In genomic region chr12:68159681-68160304, GRCh38 we compare ENCODE assay signal across 14 cellular contexts. TPM values are rescaled to one million over a fixed set of nuclear protein-coding genes. Genes with fewer than 3 reads are reported as not detected.
DNase-seq lines count a peak whose midpoint lies in the region; ATAC-seq and TF ChIP-seq lines count a peak whose summit lies in the region.
"Had no signal": no experiment of that assay in that cellular context is flagged by ENCODE, and none has a peak within 500 bp of the region (broad histone marks: within the 10 kb centered on the region; RNA-seq: fewer than 3 reads in every experiment).

Gene IFNG (minus strand): TSS chr12:68159740. CDS start chr12:68159615, 125 bp downstream.

- peaks cover 9% of the 10 kb centered on the region for H3K4me1 ChIP-seq in mammary epithelial cell (ENCODE audit: insufficient read depth, low read length)
- H3K4me1 ChIP-seq: heart right ventricle had no signal

- CTCF ChIA-PET in activated CD4-positive, alpha-beta memory T cell treated with anti-CD3 and anti-CD28 coated beads for 36 hours (lab: Charles Lee), result interaction anchor here (2.0 to 7.0 kb wide), 10 partner anchors 9 to 164 kb away, joined by 7 to 189 read pairs (median 12); no protein-coding TSS in a partner anchor
- CTCF ChIA-PET in mammary epithelial cell (lab: Charles Lee; ENCODE audit: low non-redundant PET), result no interaction called here

- H3K36me3 Mint-ChIP-seq in activated CD4-positive, alpha-beta memory T cell treated with anti-CD3 and anti-CD28 coated beads for 36 hours, result peaks cover 9% of the 10 kb centered on the region
- H3K36me3 Mint-ChIP-seq: type B pancreatic cell had no signal

- in situ Hi-C loops in mammary epithelial cell (cut with MboI; ENCODE audit: low sequenced_read_pairs in 2 of 2), result loop anchor here (10.0 kb wide), 1 partner anchor 115 kb away; no protein-coding TSS in a partner anchor

- H3K9ac ChIP-seq in mammary epithelial cell (ENCODE audit: insufficient read depth, low read length), result no peak within 1 kb of the TSS
- H3K9ac ChIP-seq: GM23248 had no signal

- DNase-seq in CD1c-positive myeloid dendritic cell (ENCODE audit: extremely low spot score) (peak; percentile 10), mammary epithelial cell (no peak), NCI-H82 (lab: John Stamatoyannopoulos, UW) (no peak), NCI-H2196 (lab: John Stamatoyannopoulos, UW; ENCODE audit: unreplicated experiment) (no peak), NCI-H128 (lab: John Stamatoyannopoulos, UW; ENCODE audit: unreplicated experiment) (no peak)
- peak; percentile 32 for DNase-seq in activated CD4-positive, alpha-beta memory T cell treated with anti-CD3 and anti-CD28 coated beads for 36 hours
- DNase-seq: GM23248, heart right ventricle, NCI-H187 treated with DMSO at 0.1 percent for 48 hours had no signal

- H3K27ac ChIP-seq in mammary epithelial cell (ENCODE audit: insufficient read depth, low read depth, low read length), result no peak within 1 kb of the TSS
- H3K27ac ChIP-seq: GM23248 had no signal

- H3K27me3 Mint-ChIP-seq in activated CD4-positive, alpha-beta memory T cell treated with anti-CD3 and anti-CD28 coated beads for 36 hours, result no peaks in the 10 kb centered on the region
- H3K27me3 Mint-ChIP-seq: memory B cell had no signal

- H3K79me2 ChIP-seq in mammary epithelial cell (ENCODE audit: insufficient read depth, low read length), result no peaks in the 10 kb centered on the region

- no peak for TF ChIP-seq CTCF in mammary epithelial cell (conservative IDR thresholded peaks at IDR 0.05 in 1 of 2, IDR thresholded peaks at IDR 0.05 in 1 of 2; ENCODE audit: extremely low read depth in 1 of 2, insufficient read depth in 1 of 2, low read depth in 1 of 2, low read length in 2 of 2)

- WGBS in mammary epithelial cell (ENCODE audit: low coverage, missing lambda C conversion rate), result 68% methylated on average over 5 of the region's 5 CpGs

- peaks cover 49% of the 10 kb centered on the region for H3K4me1 Mint-ChIP-seq in activated CD4-positive, alpha-beta memory T cell treated with anti-CD3 and anti-CD28 coated beads for 36 hours (ENCODE audit: low read depth)

- H2AFZ ChIP-seq in mammary epithelial cell (ENCODE audit: low read depth, low read length), result no peak within 1 kb of the TSS
- H2AFZ ChIP-seq: GM23248 had no signal

- H3K27ac Mint-ChIP-seq in activated CD4-positive, alpha-beta memory T cell treated with anti-CD3 and anti-CD28 coated beads for 36 hours, result peak within 1 kb of the TSS; percentile 83
- H3K27ac Mint-ChIP-seq: memory B cell, type B pancreatic cell had no signal

- no peaks in the 10 kb centered on the region for H4K20me1 ChIP-seq in mammary epithelial cell (ENCODE audit: insufficient read depth, low read length)

- no peaks in the 10 kb centered on the region for H3K9me3 ChIP-seq in mammary epithelial cell (replicated peaks; ENCODE audit: insufficient read depth, low read length)
- H3K9me3 ChIP-seq: heart right ventricle had no signal

- peak; percentile 63 for ATAC-seq in GM18909 (IDR thresholded peaks at IDR 0.05; ENCODE audit: poor library complexity, unreplicated experiment)
- peak; percentile 66 for ATAC-seq in HG02798 (IDR thresholded peaks at IDR 0.05; ENCODE audit: poor library complexity, unreplicated experiment)
- ATAC-seq: heart right ventricle had no signal

- BruUV-seq in mammary epithelial cell (replicated peaks; lab: Mats Ljungman, UMichigan), result no TSS peak

- dilution Hi-C loops in mammary epithelial cell (cut with HindIII; ENCODE audit: low sequenced_read_pairs), result no loop called here

- POLR2A ChIA-PET in activated CD4-positive, alpha-beta memory T cell treated with anti-CD3 and anti-CD28 coated beads for 36 hours (lab: Charles Lee), result interaction anchor here (0.9 to 5.7 kb wide), 6 partner anchors 12 to 131 kb away, joined by 3 to 58 read pairs (median 6); no protein-coding TSS in a partner anchor

- no peak within 1 kb of the TSS for H3K4me3 ChIP-seq in mammary epithelial cell (replicated peaks in 1 of 3; ENCODE audit: insufficient read depth in 1 of 3, low read depth in 2 of 3, low read length in 3 of 3)
- H3K4me3 ChIP-seq: GM23248 had no signal

- no peaks in the 10 kb centered on the region for H3K9me3 Mint-ChIP-seq in activated CD4-positive, alpha-beta memory T cell treated with anti-CD3 and anti-CD28 coated beads for 36 hours
- H3K9me3 Mint-ChIP-seq: memory B cell, type B pancreatic cell had no signal

- H3K27me3 ChIP-seq in mammary epithelial cell (ENCODE audit: insufficient read depth, low read length), result no peaks in the 10 kb centered on the region
- H3K27me3 ChIP-seq: heart right ventricle had no signal

- H3K36me3 ChIP-seq in mammary epithelial cell (ENCODE audit: insufficient read depth, low read length), result no peaks in the 10 kb centered on the region
- H3K36me3 ChIP-seq: heart right ventricle had no signal

- intact Hi-C loops in activated CD4-positive, alpha-beta memory T cell treated with anti-CD3 and anti-CD28 coated beads for 36 hours (cut with micrococcal nuclease), result loop anchor here (1.0 to 10.0 kb wide), 4 partner anchors 16 to 805 kb away; no protein-coding TSS in a partner anchor
- intact Hi-C loops in mammary epithelial cell (cut with micrococcal nuclease), result no loop called here

- peak within 1 kb of the TSS; percentile 77 for H3K4me3 Mint-ChIP-seq in activated CD4-positive, alpha-beta memory T cell treated with anti-CD3 and anti-CD28 coated beads for 36 hours
- H3K4me3 Mint-ChIP-seq: memory B cell, type B pancreatic cell had no signal

- H3K4me2 ChIP-seq in mammary epithelial cell (ENCODE audit: insufficient read depth, low read depth, low read length), result no peak within 1 kb of the TSS

RNA-seq across cellular contexts. Expression of gene IFNG, which starts in this region (rescaled TPM):
- 100 to 1,000 TPM; 535 to 546 TPM for total RNA-seq in activated CD4-positive, alpha-beta memory T cell treated with anti-CD3 and anti-CD28 coated beads for 36 hours
- total RNA-seq in mammary epithelial cell, result not detected
- not detected for polyA plus RNA-seq in mammary epithelial cell
- polyA minus RNA-seq in mammary epithelial cell, result not detected
- total RNA-seq: GM23248, pulmonary artery endothelial cell had no signal
- polyA plus RNA-seq: GM23248, heart right ventricle had no signal

Comparison
In these comparisons a context has a peak if more than half of its experiments do, and no peak if none do; other contexts are left out.
1. RNA of gene IFNG (total RNA-seq): 535 to 546 TPM in activated CD4-positive, alpha-beta memory T cell treated with anti-CD3 and anti-CD28 coated beads for 36 hours; not detected in mammary epithelial cell; every median in the first group is over 100 times any median in the second.
2. DNase-seq: peak in CD1c-positive myeloid dendritic cell (single experiment) and activated CD4-positive, alpha-beta memory T cell treated with anti-CD3 and anti-CD28 coated beads for 36 hours (single experiment); none in mammary epithelial cell (single experiment), NCI-H82 (single experiment), NCI-H2196 (single experiment) and NCI-H128 (single experiment).